In genomic region chr2:89833780-89834117, GRCh38 we compare ENCODE assay signal across 22 cellular contexts.
DNase-seq lines count a peak whose midpoint lies in the region; ATAC-seq, FAIRE-seq and TF ChIP-seq lines count a peak whose summit lies in the region.
"Had no signal": no experiment of that assay in that cellular context is flagged by ENCODE, and none has a peak within 500 bp of the region (broad histone marks: within the 10 kb centered on the region; RNA-seq: fewer than 3 reads in every experiment).

No MANE protein-coding gene starts in this region.

- no peak overlapping the region for H3K4me3 Mint-ChIP-seq in activated T-cell treated with anti-CD3 and anti-CD28 coated beads, Interleukin-2, amount 50 U/mL, for 4 hours
- H3K4me3 Mint-ChIP-seq: activated naive CD4-positive, alpha-beta T cell treated with anti-CD3 and anti-CD28 coated beads, Interleukin-2, amount 10 ng/mL, durations not matched to agents 7 days and 5 days; CD8-positive, alpha-beta T cell; effector memory CD8-positive, alpha-beta T cell; mesothelial cell of epicardium; natural killer cell treated with Interleukin-12 subunit alpha and Interleukin-12 subunit beta and Interleukin-15 and Interleukin-18, amount 100 ng/mL, for 72 hours; stimulated activated effector memory CD8-positive, alpha-beta T cell treated with anti-CD3 and anti-CD28 coated beads, Interleukin-12 subunit alpha, Interleukin-12 subunit beta, amount 100 ng/mL, for 72 hours had no signal

- DNase-seq in KBM-7 (peak; percentile 12), bronchial epithelial cell (ENCODE audit: low read depth) (peak; percentile 61), fibroblast of villous mesenchyme (ENCODE audit: low read depth) (peak; percentile 38), renal cortical epithelial cell (ENCODE audit: low read depth) (peak; percentile 57), cerebellar cortex (ENCODE audit: low spot score) (no peak)
- DNase-seq in activated T-cell treated with anti-CD3 and anti-CD28 coated beads, Interleukin-2, amount 50 U/mL, for 4 hours: no peak
- DNase-seq: activated CD8-positive, alpha-beta memory T cell treated with anti-CD3 and anti-CD28 coated beads for 24 hours; activated naive CD4-positive, alpha-beta T cell treated with anti-CD3 and anti-CD28 coated beads, Interleukin-2, amount 10 ng/mL, durations not matched to agents 7 days and 5 days; activated T-cell treated with anti-CD3 and anti-CD28 coated beads, Interleukin-2, amount 50 U/mL, for 48 hours; anterior cingulate cortex; CD8-positive, alpha-beta T cell; effector memory CD8-positive, alpha-beta T cell; NCI-H146; NCI-H2171 treated with DMSO at 0.1 percent for 48 hours; NCI-H526; posterior cingulate gyrus had no signal

- no peaks in the 10 kb centered on the region for H3K27me3 ChIP-seq in bronchial epithelial cell (ENCODE audit: control insufficient read depth, insufficient read depth, low read length)

- peaks cover 45% of the 10 kb centered on the region for H3K9me3 Mint-ChIP-seq in activated T-cell treated with anti-CD3 and anti-CD28 coated beads, Interleukin-2, amount 50 U/mL, for 4 hours

- H3K36me3 Mint-ChIP-seq in activated T-cell treated with anti-CD3 and anti-CD28 coated beads, Interleukin-2, amount 50 U/mL, for 4 hours (ENCODE audit: insufficient read depth): peaks cover 8% of the 10 kb centered on the region
- H3K36me3 Mint-ChIP-seq: stimulated activated effector memory CD8-positive, alpha-beta T cell treated with anti-CD3 and anti-CD28 coated beads, Interleukin-12 subunit alpha, Interleukin-12 subunit beta, amount 100 ng/mL, for 72 hours had no signal

- H3K4me3 ChIP-seq in bronchial epithelial cell (ENCODE audit: low read depth, low read length) (no peak overlapping the region), fibroblast of villous mesenchyme (ENCODE audit: low read depth, low read length) (no peak overlapping the region)
- H3K4me3 ChIP-seq: thoracic aorta had no signal

- H3K36me3 ChIP-seq in bronchial epithelial cell (ENCODE audit: control insufficient read depth, insufficient read depth, low read length): no peaks in the 10 kb centered on the region
- H3K36me3 ChIP-seq: thoracic aorta had no signal

- no peak for ATAC-seq in GM19467 (IDR thresholded peaks at IDR 0.05; ENCODE audit: unreplicated experiment)
- no peak for ATAC-seq in activated T-cell treated with anti-CD3 and anti-CD28 coated beads, Interleukin-2, amount 50 U/mL, for 4 hours
- ATAC-seq: CD8-positive, alpha-beta T cell had no signal

- in situ Hi-C loops in KBM-7 (cut with MboI; ENCODE audit: low pct_unique_long_range_greater_than_20kb, low sequenced_read_pairs): no loop called here

- FAIRE-seq in bronchial epithelial cell (lab: Jason Lieb, UNC): no peak
- FAIRE-seq: frontal cortex had no signal

- TF ChIP-seq CTCF in bronchial epithelial cell (IDR thresholded peaks at IDR 0.05; ENCODE audit: insufficient read depth, low read length, severe bottlenecking) (no peak), fibroblast of villous mesenchyme (IDR thresholded peaks at IDR 0.05; ENCODE audit: insufficient read depth, low read depth, low read length) (no peak)

- H3K27me3 Mint-ChIP-seq in activated T-cell treated with anti-CD3 and anti-CD28 coated beads, Interleukin-2, amount 50 U/mL, for 4 hours (ENCODE audit: low read depth): no peaks in the 10 kb centered on the region
- H3K27me3 Mint-ChIP-seq: activated naive CD4-positive, alpha-beta T cell treated with anti-CD3 and anti-CD28 coated beads, Interleukin-2, amount 10 ng/mL, durations not matched to agents 7 days and 5 days; effector memory CD8-positive, alpha-beta T cell had no signal

- no peaks in the 10 kb centered on the region for H3K4me1 Mint-ChIP-seq in activated T-cell treated with anti-CD3 and anti-CD28 coated beads, Interleukin-2, amount 50 U/mL, for 4 hours (ENCODE audit: low read depth)
- H3K4me1 Mint-ChIP-seq: activated naive CD4-positive, alpha-beta T cell treated with anti-CD3 and anti-CD28 coated beads, Interleukin-2, amount 10 ng/mL, durations not matched to agents 7 days and 5 days; mesothelial cell of epicardium had no signal

Comparison
In these comparisons a context has a peak if more than half of its experiments do, and no peak if none do; other contexts are left out.
1. DNase-seq: peak in KBM-7 (single experiment), bronchial epithelial cell (single experiment), fibroblast of villous mesenchyme (single experiment) and renal cortical epithelial cell (single experiment); none in cerebellar cortex (single experiment) and activated T-cell treated with anti-CD3 and anti-CD28 coated beads, Interleukin-2, amount 50 U/mL, for 4 hours (single experiment).